11 cellular contexts compared by ENCODE assay signal in genomic region chr4:76801621-76802545, GRCh38.
A peak's percentile ranks its signal among the peaks of the same experiment; 100 is the strongest.
DNase-seq lines count a peak whose midpoint lies in the region; ATAC-seq and TF ChIP-seq lines count a peak whose summit lies in the region.
"Had no signal": no experiment of that assay in that cellular context is flagged by ENCODE, and none has a peak within 500 bp of the region (broad histone marks: within the 10 kb centered on the region; RNA-seq: fewer than 3 reads in every experiment).

No MANE protein-coding gene starts in this region.

- no peaks in the 10 kb centered on the region for H3K9me3 ChIP-seq in iPS-18c (ENCODE audit: control insufficient read depth, insufficient read depth, low read length)
- H3K9me3 ChIP-seq: neutrophil had no signal

- no peak for TF ChIP-seq CTCF in dorsolateral prefrontal cortex (IDR thresholded peaks at IDR 0.05 in 54 of 56, conservative IDR thresholded peaks at IDR 0.05 in 2 of 56; ENCODE audit: low read depth in 1 of 56, partially characterized antibody in 56 of 56)

- H3K27me3 ChIP-seq in dorsolateral prefrontal cortex = peaks cover 0 to 10% (median 0%) of the 10 kb centered on the region in 45 donors

- H3K4me3 ChIP-seq in dorsolateral prefrontal cortex (peak overlapping the region in 42 of 59 donors; percentile 1 to 51 (median 28)), iPS-18c (ENCODE audit: insufficient read depth, low read depth, low read length) (peak overlapping the region; percentile 55)

- H3K27ac ChIP-seq in dorsolateral prefrontal cortex = peak overlapping the region in 41 of 59 donors; percentile 1 to 82 (median 59)
- H3K27ac ChIP-seq: C4-2B, HL-60, neutrophil had no signal

- DNase-seq in GM03348 (ENCODE audit: low spot score) = peak; percentile 47
- no peak for DNase-seq in dorsolateral prefrontal cortex
- DNase-seq in sciatic nerve (ENCODE audit: low spot score) = no peak
- DNase-seq in activated effector memory CD4-positive, alpha-beta T cell treated with Interleukin-2 at 50 U/mL for 16 hours = no peak
- DNase-seq in activated CD4-positive, alpha-beta T cell treated with anti-CD3 and anti-CD28 coated beads for 4 hours = no peak
- DNase-seq in NCI-H1105 (lab: John Stamatoyannopoulos, UW) = no peak

- intact Hi-C loops in dorsolateral prefrontal cortex (cut with DNase I) = no loop called here
- intact Hi-C loops in sciatic nerve (cut with DNase I) = no loop called here

- peak; percentile 73 for ATAC-seq in sciatic nerve
- no peak for ATAC-seq in GM19452 (IDR thresholded peaks at IDR 0.05; ENCODE audit: unreplicated experiment)
